26 cellular contexts compared by ENCODE assay signal in genomic region chr7:106653488-106653887, GRCh38.
"Had no signal": no experiment of that assay in that cellular context is flagged by ENCODE, and none has a peak within 500 bp of the region (broad histone marks: within the 10 kb centered on the region; RNA-seq: fewer than 3 reads in every experiment).

No MANE protein-coding gene starts in this region.

- DNase-seq: activated B cell treated with CpG ODN at 0.5 μM for 24 hours; activated CD4-positive, alpha-beta memory T cell treated with anti-CD3 and anti-CD28 coated beads for 36 hours; activated CD4-positive, alpha-beta T cell treated with anti-CD3 and anti-CD28 coated beads for 4 hours; activated CD4-positive, alpha-beta T cell treated with anti-CD3 and anti-CD28 coated beads, Interleukin-2, amount 10 ng/mL, durations not matched to agents 24 days and 14 days; activated CD4-positive, alpha-beta T cell treated with anti-CD3 and anti-CD28 coated beads, Interleukin-2, amount 50 U/mL, for 1 hour; activated CD4-positive, alpha-beta T cell treated with anti-CD3 and anti-CD28 coated beads, Interleukin-2, amount 50 U/mL, for 4 hours; activated CD4-positive, CD25-positive, alpha-beta regulatory T cell treated with anti-CD3 and anti-CD28 coated beads, Interleukin-2, amount 50 U/mL, for 72 hours; activated CD8-positive, alpha-beta memory T cell treated with anti-CD3 and anti-CD28 coated beads, Interleukin-2, amount 50 U/mL, for 4 hours; activated CD8-positive, alpha-beta T cell treated with anti-CD3 and anti-CD28 coated beads for 36 hours; activated effector memory CD4-positive, alpha-beta T cell treated with anti-CD3 and anti-CD28 coated beads, Interleukin-2, amount 50 U/mL, for 16 hours; activated naive CD4-positive, alpha-beta T cell treated with anti-CD3 and anti-CD28 coated beads, Interleukin-2, amount 10 ng/mL, durations not matched to agents 7 days and 5 days; activated naive CD4-positive, alpha-beta T cell treated with Interleukin-2 at 50 U/mL for 16 hours; activated naive CD8-positive, alpha-beta T cell treated with anti-CD3 and anti-CD28 coated beads, Interleukin-2, amount 10 ng/mL, durations not matched to agents 7 days and 5 days; activated naive CD8-positive, alpha-beta T cell treated with anti-CD3 and anti-CD28 coated beads, Interleukin-2, amount 50 U/mL, for 24 hours; activated T-cell treated with anti-CD3 and anti-CD28 coated beads for 4 hours; activated T-cell treated with anti-CD3 and anti-CD28 coated beads, Interleukin-2, amount 50 U/mL, for 1 hour; activated T-cell treated with anti-CD3 and anti-CD28 coated beads, Interleukin-2, amount 50 U/mL, for 4 hours; activated T-cell treated with anti-CD3 and anti-CD28 coated beads, Interleukin-2, amount 50 U/mL, for 72 hours; amniotic stem cell; aorta; caudate nucleus; cerebellar nuclear complex; T-helper 1 cell; T-helper 9 cell had no signal

- H3K4me3 ChIP-seq: cardiac muscle cell had no signal

- ATAC-seq: activated CD8-positive, alpha-beta T cell treated with anti-CD3 and anti-CD28 coated beads for 36 hours; activated naive CD8-positive, alpha-beta T cell treated with anti-CD3 and anti-CD28 coated beads, Interleukin-2, amount 50 U/mL, for 24 hours; activated T-cell treated with anti-CD3 and anti-CD28 coated beads, Interleukin-2, amount 50 U/mL, for 4 hours; activated T-cell treated with anti-CD3 and anti-CD28 coated beads, Interleukin-2, amount 50 U/mL, for 72 hours; activated T-helper 17 cell treated with anti-CD3 and anti-CD28 coated beads, Interleukin-2, amount 50 U/mL, for 72 hours had no signal
